ENCODE assay signal across 13 cellular contexts in genomic region chr6:51432481-51432880, GRCh38.
"Had no signal": no experiment of that assay in that cellular context is flagged by ENCODE, and none has a peak within 500 bp of the region (broad histone marks: within the 10 kb centered on the region; RNA-seq: fewer than 3 reads in every experiment).

No MANE protein-coding gene starts in this region.

- H3K27me3 ChIP-seq: esophagus squamous epithelium, foreskin keratinocyte, heart right ventricle had no signal

- FAIRE-seq: colon, small intestine had no signal

- H3K27ac ChIP-seq: esophagus squamous epithelium, foreskin keratinocyte, heart right ventricle had no signal

- H3K4me1 ChIP-seq: esophagus squamous epithelium, foreskin keratinocyte, heart right ventricle had no signal

- ATAC-seq: effector memory CD8-positive, alpha-beta T cell; foreskin keratinocyte; heart right ventricle; left lobe of liver; natural killer cell; right cardiac atrium had no signal

- DNase-seq: effector memory CD8-positive, alpha-beta T cell; esophagus squamous epithelium; heart right ventricle; hypothalamus; islet precursor cell; natural killer cell; right cardiac atrium; small intestine; stimulated activated CD4-positive, alpha-beta T cell treated with anti-CD3 and anti-CD28 coated beads, Interleukin-12 subunit alpha, Interleukin-12 subunit beta, amount 100 ng/mL, for 4 hours; stimulated activated naive CD4-positive, alpha-beta T cell had no signal

- H3K9me3 ChIP-seq: esophagus squamous epithelium had no signal

- H3K4me3 ChIP-seq: esophagus squamous epithelium, heart right ventricle had no signal

- H3K36me3 ChIP-seq: esophagus squamous epithelium, heart right ventricle had no signal
